In the genomic region with DNA sequence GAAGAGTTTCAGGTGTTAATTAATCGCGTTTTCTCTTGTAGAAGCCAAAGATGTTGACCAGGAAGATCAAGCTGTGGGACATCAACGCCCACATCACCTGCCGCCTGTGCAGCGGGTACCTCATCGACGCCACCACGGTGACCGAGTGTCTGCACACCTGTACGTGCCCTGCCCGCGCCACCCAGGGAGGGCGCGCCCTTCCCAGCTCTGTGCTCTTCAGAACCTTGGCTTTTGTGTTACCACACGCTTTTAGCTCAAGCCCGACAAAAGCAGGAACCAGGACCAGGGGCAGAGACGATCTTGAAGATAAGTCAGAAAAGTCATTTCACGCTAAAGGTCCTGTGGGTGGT, we compare ENCODE assay signal across 13 cellular contexts. TPM values are rescaled to one million over a fixed set of nuclear protein-coding genes. Genes with fewer than 3 reads are reported as not detected.
A peak's percentile ranks its signal among the peaks of the same experiment; 100 is the strongest.
DNase-seq lines count a peak whose midpoint lies in the region; ATAC-seq and TF ChIP-seq lines count a peak whose summit lies in the region.
"Had no signal": no experiment of that assay in that cellular context is flagged by ENCODE, and none has a peak within 500 bp of the region (broad histone marks: within the 10 kb centered on the region; RNA-seq: fewer than 3 reads in every experiment).

No MANE protein-coding gene starts in this region.

- no peak for TF ChIP-seq CTCF in endothelial cell (IDR thresholded peaks at IDR 0.05; ENCODE audit: unreplicated experiment)
- TF ChIP-seq CTCF in upper lobe of right lung (IDR thresholded peaks at IDR 0.05): no peak
- TF ChIP-seq CTCF in GM13976 (IDR thresholded peaks at IDR 0.05; ENCODE audit: borderline replicate concordance, control extremely low read depth, extremely low read depth, insufficient read depth, missing control alignments): no peak

- ATAC-seq in Right ventricle myocardium inferior (peak; percentile 5), memory B cell (ENCODE audit: low read depth) (no peak), upper lobe of right lung (no peak)
- ATAC-seq: CD8-positive, alpha-beta T cell had no signal

- DNase-seq in Right ventricle myocardium inferior (ENCODE audit: missing footprints) (no peak), cardiac septum (ENCODE audit: low spot score) (no peak), endothelial cell (ENCODE audit: low spot score) (no peak), memory B cell (ENCODE audit: low spot score in 2 of 2) (no peak), upper lobe of right lung (peak; percentile 49), GM13976 (ENCODE audit: low spot score) (no peak)
- DNase-seq: Calu3; CD8-positive, alpha-beta T cell; DMS79 treated with DMSO at 0.1 percent for 48 hours; GF-D8; H9 had no signal

- no peak overlapping the region for H3K4me3 ChIP-seq in upper lobe of right lung
- H3K4me3 ChIP-seq: BLaER1 treated with 17β-estradiol and CSF1 and Interleukin-3, amounts not matched to agents 10 nM and 100 nM had no signal

- H3K27ac ChIP-seq in upper lobe of right lung: no peak overlapping the region
- H3K27ac ChIP-seq: BLaER1 treated with 17β-estradiol and CSF1 and Interleukin-3, amounts not matched to agents 10 nM and 100 nM had no signal

- H3K27me3 Mint-ChIP-seq in endothelial cell (ENCODE audit: unreplicated experiment): peaks cover 7% of the 10 kb centered on the region
- H3K27me3 Mint-ChIP-seq in memory B cell: no peaks in the 10 kb centered on the region
- H3K27me3 Mint-ChIP-seq: B cell had no signal

- peaks cover 61% of the 10 kb centered on the region for H3K36me3 ChIP-seq in upper lobe of right lung

- H3K9me3 ChIP-seq in upper lobe of right lung: no peaks in the 10 kb centered on the region

- H3K4me3 Mint-ChIP-seq in endothelial cell (ENCODE audit: unreplicated experiment) (peak overlapping the region; percentile 27), memory B cell (no peak overlapping the region)
- H3K4me3 Mint-ChIP-seq: B cell; CD8-positive, alpha-beta T cell; H9 had no signal

- no peaks in the 10 kb centered on the region for H3K27me3 ChIP-seq in upper lobe of right lung
- H3K27me3 ChIP-seq: BLaER1 treated with 17β-estradiol and CSF1 and Interleukin-3, amounts not matched to agents 10 nM and 100 nM had no signal

- H3K27ac Mint-ChIP-seq in endothelial cell (ENCODE audit: unreplicated experiment): no peak overlapping the region
- peak overlapping the region; percentile 82 for H3K27ac Mint-ChIP-seq in memory B cell
- H3K27ac Mint-ChIP-seq: B cell; CD8-positive, alpha-beta T cell; H9 had no signal

- intact Hi-C loops in Right ventricle myocardium inferior (cut with DNase I) (no loop called here), cardiac septum (cut with DNase I) (no loop called here), upper lobe of right lung (cut with DNase I) (no loop called here)

- H3K9me3 Mint-ChIP-seq in endothelial cell (ENCODE audit: unreplicated experiment) (no peaks in the 10 kb centered on the region), memory B cell (no peaks in the 10 kb centered on the region)
- H3K9me3 Mint-ChIP-seq: CD8-positive, alpha-beta T cell; H9 had no signal

- H3K36me3 Mint-ChIP-seq in endothelial cell (ENCODE audit: low read depth, unreplicated experiment) (peaks cover 40% of the 10 kb centered on the region), memory B cell (peaks cover 25% of the 10 kb centered on the region)

- no peaks in the 10 kb centered on the region for H3K4me1 ChIP-seq in upper lobe of right lung

- H3K4me1 Mint-ChIP-seq in endothelial cell (ENCODE audit: unreplicated experiment): peaks cover 2% of the 10 kb centered on the region
- H3K4me1 Mint-ChIP-seq in memory B cell: no peaks in the 10 kb centered on the region
- H3K4me1 Mint-ChIP-seq: B cell, H9 had no signal

- in situ Hi-C loops in GM13976 (cut with MboI; ENCODE audit: low sequenced_read_pairs, unreplicated experiment): no loop called here

RNA-seq across cellular contexts. Expression of gene PCGF3, which starts 28.0 kb away (rescaled TPM):
- total RNA-seq in Right ventricle myocardium inferior: 21.7 TPM
- 24.3 TPM for total RNA-seq in cardiac septum
- total RNA-seq in endothelial cell (ENCODE audit: unreplicated experiment): 84.5 TPM
- 42.2 TPM for total RNA-seq in upper lobe of right lung

RNA-seq across cellular contexts. Expression of gene SLC49A3, which starts 44.7 kb away (rescaled TPM):
- total RNA-seq in Right ventricle myocardium inferior (17.3 TPM), cardiac septum (12.1 TPM), endothelial cell (ENCODE audit: unreplicated experiment) (19.9 TPM), upper lobe of right lung (32.9 TPM)

RNA-seq across cellular contexts. Expression of gene MYL5, which starts 59.3 kb away (rescaled TPM):
- total RNA-seq in Right ventricle myocardium inferior: 3.9 TPM
- total RNA-seq in cardiac septum: 6.5 TPM
- 23.2 TPM for total RNA-seq in endothelial cell (ENCODE audit: unreplicated experiment)
- 9.7 TPM for total RNA-seq in upper lobe of right lung

RNA-seq across cellular contexts. Expression of gene ATP5ME, which starts 59.5 kb away (rescaled TPM):
- total RNA-seq in Right ventricle myocardium inferior: 1,162 TPM
- total RNA-seq in cardiac septum: 734 TPM
- 289 TPM for total RNA-seq in endothelial cell (ENCODE audit: unreplicated experiment)
- 167 TPM for total RNA-seq in upper lobe of right lung
